Comparison of ENCODE assay signal across 1 cellular context in the genomic region with DNA sequence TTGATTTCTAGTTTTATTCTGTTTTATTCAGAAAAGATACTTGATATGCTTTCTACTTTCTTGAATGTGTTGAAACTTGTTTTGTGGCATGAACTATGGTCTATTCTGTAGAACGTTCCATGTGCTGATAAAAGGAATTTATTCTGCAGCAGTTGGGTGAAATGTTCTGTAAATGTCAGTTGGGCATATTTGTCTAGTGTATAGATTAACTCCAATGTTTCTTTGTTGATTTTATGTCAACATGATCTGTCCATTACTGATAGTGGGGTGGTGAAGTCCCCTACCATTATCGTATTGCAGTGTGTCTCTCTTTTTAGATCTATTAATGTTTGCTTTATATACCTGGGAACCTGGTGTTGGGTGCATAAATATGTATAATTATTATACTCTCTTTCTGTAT.
TF ChIP-seq lines count a peak whose summit lies in the region.

No MANE protein-coding gene starts in this region.

TF ChIP-seq in HepG2, 621 proteins besides CTCF, POLR2A, EP300 and RAD21 (continued from another document and continues in another):
- TF ChIP-seq, protein P1, sequence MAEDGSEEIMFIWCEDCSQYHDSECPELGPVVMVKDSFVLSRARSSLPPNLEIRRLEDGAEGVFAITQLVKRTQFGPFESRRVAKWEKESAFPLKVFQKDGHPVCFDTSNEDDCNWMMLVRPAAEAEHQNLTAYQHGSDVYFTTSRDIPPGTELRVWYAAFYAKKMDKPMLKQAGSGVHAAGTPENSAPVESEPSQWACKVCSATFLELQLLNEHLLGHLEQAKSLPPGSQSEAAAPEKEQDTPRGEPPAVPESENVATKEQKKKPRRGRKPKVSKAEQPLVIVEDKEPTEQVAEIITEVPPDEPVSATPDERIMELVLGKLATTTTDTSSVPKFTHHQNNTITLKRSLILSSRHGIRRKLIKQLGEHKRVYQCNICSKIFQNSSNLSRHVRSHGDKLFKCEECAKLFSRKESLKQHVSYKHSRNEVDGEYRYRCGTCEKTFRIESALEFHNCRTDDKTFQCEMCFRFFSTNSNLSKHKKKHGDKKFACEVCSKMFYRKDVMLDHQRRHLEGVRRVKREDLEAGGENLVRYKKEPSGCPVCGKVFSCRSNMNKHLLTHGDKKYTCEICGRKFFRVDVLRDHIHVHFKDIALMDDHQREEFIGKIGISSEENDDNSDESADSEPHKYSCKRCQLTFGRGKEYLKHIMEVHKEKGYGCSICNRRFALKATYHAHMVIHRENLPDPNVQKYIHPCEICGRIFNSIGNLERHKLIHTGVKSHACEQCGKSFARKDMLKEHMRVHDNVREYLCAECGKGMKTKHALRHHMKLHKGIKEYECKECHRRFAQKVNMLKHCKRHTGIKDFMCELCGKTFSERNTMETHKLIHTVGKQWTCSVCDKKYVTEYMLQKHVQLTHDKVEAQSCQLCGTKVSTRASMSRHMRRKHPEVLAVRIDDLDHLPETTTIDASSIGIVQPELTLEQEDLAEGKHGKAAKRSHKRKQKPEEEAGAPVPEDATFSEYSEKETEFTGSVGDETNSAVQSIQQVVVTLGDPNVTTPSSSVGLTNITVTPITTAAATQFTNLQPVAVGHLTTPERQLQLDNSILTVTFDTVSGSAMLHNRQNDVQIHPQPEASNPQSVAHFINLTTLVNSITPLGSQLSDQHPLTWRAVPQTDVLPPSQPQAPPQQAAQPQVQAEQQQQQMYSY (CRISPR knock-in tag; IDR thresholded peaks at IDR 0.05), result no peak
- TF ChIP-seq TARDBP (CRISPR knock-in tag; IDR thresholded peaks at IDR 0.05) (0 out of 2 replicates have a peak, but pooled peaks have one; percentile 56), PHF5A (CRISPR knock-in tag; IDR thresholded peaks at IDR 0.05; ENCODE audit: low read depth, unreplicated experiment) (no peak), ZBTB42 (CRISPR knock-in tag; IDR thresholded peaks at IDR 0.05) (no peak), FOXA1 (IDR thresholded peaks at IDR 0.05) (peak; percentile 90), FOXA1 (CRISPR knock-in tag; IDR thresholded peaks at IDR 0.05) (peak; percentile 89), ONECUT2 (CRISPR knock-in tag; IDR thresholded peaks at IDR 0.05) (peak; percentile 65), ZNF253 (CRISPR knock-in tag; IDR thresholded peaks at IDR 0.05; ENCODE audit: borderline replicate concordance) (no peak), ZNF121 (CRISPR knock-in tag; IDR thresholded peaks at IDR 0.05) (no peak), NR2C2 (CRISPR knock-in tag; IDR thresholded peaks at IDR 0.05; ENCODE audit: borderline replicate concordance) (no peak), TEAD3 (CRISPR knock-in tag; optimal IDR thresholded peaks at IDR 0.05; ENCODE audit: borderline replicate concordance) (no peak), SOX6 (IDR thresholded peaks at IDR 0.05) (no peak), SOX6 (CRISPR knock-in tag; IDR thresholded peaks at IDR 0.05) (peak; percentile 12; the same call in 1 of the 2 replicates), HMG20A (CRISPR knock-in tag; IDR thresholded peaks at IDR 0.05; ENCODE audit: borderline replicate concordance) (no peak), PRPF4 (IDR thresholded peaks at IDR 0.05; ENCODE audit: low read depth, low read length, poor library complexity, severe bottlenecking) (no peak), NCOA2 (CRISPR knock-in tag; IDR thresholded peaks at IDR 0.05) (peak; percentile 23; the same call in 1 of the 2 replicates), ZNF709 (CRISPR knock-in tag; IDR thresholded peaks at IDR 0.05) (no peak), SRSF9 (IDR thresholded peaks at IDR 0.05; ENCODE audit: borderline replicate concordance, insufficient read depth, low read depth, low read length, poor library complexity, severe bottlenecking) (no peak), RXRA (CRISPR knock-in tag; IDR thresholded peaks at IDR 0.05) (no peak), ZNF343 (CRISPR knock-in tag; IDR thresholded peaks at IDR 0.05) (no peak), ZNF160 (CRISPR knock-in tag; IDR thresholded peaks at IDR 0.05) (no peak), ZSCAN12 (CRISPR knock-in tag; IDR thresholded peaks at IDR 0.05) (no peak), RFXAP (CRISPR knock-in tag; IDR thresholded peaks at IDR 0.05; ENCODE audit: borderline replicate concordance) (no peak), ZNF263 (CRISPR knock-in tag; IDR thresholded peaks at IDR 0.05) (no peak), ISL2 (CRISPR knock-in tag; IDR thresholded peaks at IDR 0.05) (peak; percentile 76), HNF4A (CRISPR knock-in tag; IDR thresholded peaks at IDR 0.05) (peak; percentile 67), ZNF549 (CRISPR knock-in tag; IDR thresholded peaks at IDR 0.05) (no peak), HDAC2 (CRISPR knock-in tag; IDR thresholded peaks at IDR 0.05) (0 out of 2 replicates have a peak, but pooled peaks have one; percentile 13), ZFP82 (CRISPR knock-in tag; IDR thresholded peaks at IDR 0.05; ENCODE audit: borderline replicate concordance) (no peak), SRY (CRISPR knock-in tag; IDR thresholded peaks at IDR 0.05) (no peak), ZNF879 (CRISPR knock-in tag; IDR thresholded peaks at IDR 0.05) (no peak), PTBP1 (IDR thresholded peaks at IDR 0.05; ENCODE audit: low read depth, low read length, poor library complexity, severe bottlenecking) (no peak), CHD4 (IDR thresholded peaks at IDR 0.05; ENCODE audit: borderline replicate concordance, low read length) (no peak), RBAK (CRISPR knock-in tag; IDR thresholded peaks at IDR 0.05) (no peak), KDM1A (CRISPR knock-in tag; IDR thresholded peaks at IDR 0.05) (no peak), MATR3 (CRISPR knock-in tag; IDR thresholded peaks at IDR 0.05) (no peak), ZBTB20 (CRISPR knock-in tag; IDR thresholded peaks at IDR 0.05; ENCODE audit: borderline replicate concordance, low read depth) (peak; percentile 64; the same call in 1 of the 2 replicates), POLR2G (IDR thresholded peaks at IDR 0.05; ENCODE audit: low read depth, low read length) (no peak), DNMT3B (CRISPR knock-in tag; conservative IDR thresholded peaks at IDR 0.05) (no peak), ZNF788 (CRISPR knock-in tag; IDR thresholded peaks at IDR 0.05; ENCODE audit: borderline replicate concordance) (no peak), ZNF564 (CRISPR knock-in tag; IDR thresholded peaks at IDR 0.05) (no peak), GTF3A (CRISPR knock-in tag; conservative IDR thresholded peaks at IDR 0.05) (no peak), FOXJ3 (CRISPR knock-in tag; IDR thresholded peaks at IDR 0.05; ENCODE audit: borderline replicate concordance) (peak; percentile 81; the same call in 1 of the 2 replicates)
- TF ChIP-seq, protein P2, sequence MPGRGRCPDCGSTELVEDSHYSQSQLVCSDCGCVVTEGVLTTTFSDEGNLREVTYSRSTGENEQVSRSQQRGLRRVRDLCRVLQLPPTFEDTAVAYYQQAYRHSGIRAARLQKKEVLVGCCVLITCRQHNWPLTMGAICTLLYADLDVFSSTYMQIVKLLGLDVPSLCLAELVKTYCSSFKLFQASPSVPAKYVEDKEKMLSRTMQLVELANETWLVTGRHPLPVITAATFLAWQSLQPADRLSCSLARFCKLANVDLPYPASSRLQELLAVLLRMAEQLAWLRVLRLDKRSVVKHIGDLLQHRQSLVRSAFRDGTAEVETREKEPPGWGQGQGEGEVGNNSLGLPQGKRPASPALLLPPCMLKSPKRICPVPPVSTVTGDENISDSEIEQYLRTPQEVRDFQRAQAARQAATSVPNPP (CRISPR knock-in tag; IDR thresholded peaks at IDR 0.05), result no peak
- TF ChIP-seq, protein P3, sequence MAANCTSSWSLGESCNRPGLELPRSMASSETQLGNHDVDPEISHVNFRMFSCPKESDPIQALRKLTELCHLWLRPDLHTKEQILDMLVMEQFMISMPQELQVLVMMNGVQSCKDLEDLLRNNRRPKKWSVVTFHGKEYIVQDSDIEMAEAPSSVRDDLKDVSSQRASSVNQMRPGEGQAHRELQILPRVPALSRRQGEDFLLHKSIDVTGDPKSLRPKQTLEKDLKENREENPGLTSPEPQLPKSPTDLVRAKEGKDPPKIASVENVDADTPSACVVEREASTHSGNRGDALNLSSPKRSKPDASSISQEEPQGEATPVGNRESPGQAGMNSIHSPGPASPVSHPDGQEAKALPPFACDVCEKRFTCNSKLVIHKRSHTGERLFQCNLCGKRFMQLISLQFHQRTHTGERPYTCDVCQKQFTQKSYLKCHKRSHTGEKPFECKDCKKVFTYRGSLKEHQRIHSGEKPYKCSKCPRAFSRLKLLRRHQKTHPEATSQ (CRISPR knock-in tag; IDR thresholded peaks at IDR 0.05; ENCODE audit: borderline replicate concordance), result peak; percentile 58; the same call in 1 of the 2 replicates
- TF ChIP-seq, protein P4, sequence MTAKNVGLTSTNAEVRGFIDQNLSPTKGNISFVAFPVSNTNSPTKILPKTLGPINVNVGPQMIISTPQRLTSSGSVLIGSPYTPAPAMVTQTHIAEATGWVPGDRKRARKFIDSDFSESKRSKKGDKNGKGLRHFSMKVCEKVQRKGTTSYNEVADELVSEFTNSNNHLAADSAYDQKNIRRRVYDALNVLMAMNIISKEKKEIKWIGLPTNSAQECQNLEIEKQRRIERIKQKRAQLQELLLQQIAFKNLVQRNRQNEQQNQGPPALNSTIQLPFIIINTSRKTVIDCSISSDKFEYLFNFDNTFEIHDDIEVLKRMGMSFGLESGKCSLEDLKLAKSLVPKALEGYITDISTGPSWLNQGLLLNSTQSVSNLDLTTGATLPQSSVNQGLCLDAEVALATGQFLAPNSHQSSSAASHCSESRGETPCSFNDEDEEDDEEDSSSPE (CRISPR knock-in tag; IDR thresholded peaks at IDR 0.05), result no peak
- TF ChIP-seq, protein P5, sequence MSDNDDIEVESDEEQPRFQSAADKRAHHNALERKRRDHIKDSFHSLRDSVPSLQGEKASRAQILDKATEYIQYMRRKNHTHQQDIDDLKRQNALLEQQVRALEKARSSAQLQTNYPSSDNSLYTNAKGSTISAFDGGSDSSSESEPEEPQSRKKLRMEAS (IDR thresholded peaks at IDR 0.05), result 0 out of 2 replicates have a peak, but pooled peaks have one; percentile 16
- TF ChIP-seq, protein P6, sequence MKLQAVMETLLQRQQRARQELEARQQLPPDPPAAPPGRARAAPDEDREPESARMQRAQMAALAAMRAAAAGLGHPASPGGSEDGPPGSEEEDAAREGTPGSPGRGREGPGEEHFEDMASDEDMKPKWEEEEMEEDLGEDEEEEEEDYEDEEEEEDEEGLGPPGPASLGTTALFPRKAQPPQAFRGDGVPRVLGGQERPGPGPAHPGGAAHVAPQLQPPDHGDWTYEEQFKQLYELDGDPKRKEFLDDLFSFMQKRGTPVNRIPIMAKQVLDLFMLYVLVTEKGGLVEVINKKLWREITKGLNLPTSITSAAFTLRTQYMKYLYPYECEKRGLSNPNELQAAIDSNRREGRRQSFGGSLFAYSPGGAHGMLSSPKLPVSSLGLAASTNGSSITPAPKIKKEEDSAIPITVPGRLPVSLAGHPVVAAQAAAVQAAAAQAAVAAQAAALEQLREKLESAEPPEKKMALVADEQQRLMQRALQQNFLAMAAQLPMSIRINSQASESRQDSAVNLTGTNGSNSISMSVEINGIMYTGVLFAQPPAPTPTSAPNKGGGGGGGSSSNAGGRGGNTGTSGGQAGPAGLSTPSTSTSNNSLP (IDR thresholded peaks at IDR 0.05; ENCODE audit: low read depth, low read length), result peak; percentile 92
- TF ChIP-seq, protein P7, sequence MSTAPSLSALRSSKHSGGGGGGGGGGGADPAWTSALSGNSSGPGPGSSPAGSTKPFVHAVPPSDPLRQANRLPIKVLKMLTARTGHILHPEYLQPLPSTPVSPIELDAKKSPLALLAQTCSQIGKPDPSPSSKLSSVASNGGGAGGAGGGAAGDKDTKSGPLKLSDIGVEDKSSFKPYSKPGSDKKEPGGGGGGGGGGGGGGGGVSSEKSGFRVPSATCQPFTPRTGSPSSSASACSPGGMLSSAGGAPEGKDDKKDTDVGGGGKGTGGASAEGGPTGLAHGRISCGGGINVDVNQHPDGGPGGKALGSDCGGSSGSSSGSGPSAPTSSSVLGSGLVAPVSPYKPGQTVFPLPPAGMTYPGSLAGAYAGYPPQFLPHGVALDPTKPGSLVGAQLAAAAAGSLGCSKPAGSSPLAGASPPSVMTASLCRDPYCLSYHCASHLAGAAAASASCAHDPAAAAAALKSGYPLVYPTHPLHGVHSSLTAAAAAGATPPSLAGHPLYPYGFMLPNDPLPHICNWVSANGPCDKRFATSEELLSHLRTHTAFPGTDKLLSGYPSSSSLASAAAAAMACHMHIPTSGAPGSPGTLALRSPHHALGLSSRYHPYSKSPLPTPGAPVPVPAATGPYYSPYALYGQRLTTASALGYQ (CRISPR knock-in tag; IDR thresholded peaks at IDR 0.05), result 0 out of 2 replicates have a peak, but pooled peaks have one; percentile 31
- TF ChIP-seq, protein P8, sequence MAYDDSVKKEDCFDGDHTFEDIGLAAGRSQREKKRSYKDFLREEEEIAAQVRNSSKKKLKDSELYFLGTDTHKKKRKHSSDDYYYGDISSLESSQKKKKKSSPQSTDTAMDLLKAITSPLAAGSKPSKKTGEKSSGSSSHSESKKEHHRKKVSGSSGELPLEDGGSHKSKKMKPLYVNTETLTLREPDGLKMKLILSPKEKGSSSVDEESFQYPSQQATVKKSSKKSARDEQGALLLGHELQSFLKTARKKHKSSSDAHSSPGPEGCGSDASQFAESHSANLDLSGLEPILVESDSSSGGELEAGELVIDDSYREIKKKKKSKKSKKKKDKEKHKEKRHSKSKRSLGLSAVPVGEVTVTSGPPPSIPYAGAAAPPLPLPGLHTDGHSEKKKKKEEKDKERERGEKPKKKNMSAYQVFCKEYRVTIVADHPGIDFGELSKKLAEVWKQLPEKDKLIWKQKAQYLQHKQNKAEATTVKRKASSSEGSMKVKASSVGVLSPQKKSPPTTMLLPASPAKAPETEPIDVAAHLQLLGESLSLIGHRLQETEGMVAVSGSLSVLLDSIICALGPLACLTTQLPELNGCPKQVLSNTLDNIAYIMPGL (CRISPR knock-in tag; IDR thresholded peaks at IDR 0.05; ENCODE audit: borderline replicate concordance in 1 of 2, low read depth in 1 of 2), result no peak
- TF ChIP-seq, protein P9, sequence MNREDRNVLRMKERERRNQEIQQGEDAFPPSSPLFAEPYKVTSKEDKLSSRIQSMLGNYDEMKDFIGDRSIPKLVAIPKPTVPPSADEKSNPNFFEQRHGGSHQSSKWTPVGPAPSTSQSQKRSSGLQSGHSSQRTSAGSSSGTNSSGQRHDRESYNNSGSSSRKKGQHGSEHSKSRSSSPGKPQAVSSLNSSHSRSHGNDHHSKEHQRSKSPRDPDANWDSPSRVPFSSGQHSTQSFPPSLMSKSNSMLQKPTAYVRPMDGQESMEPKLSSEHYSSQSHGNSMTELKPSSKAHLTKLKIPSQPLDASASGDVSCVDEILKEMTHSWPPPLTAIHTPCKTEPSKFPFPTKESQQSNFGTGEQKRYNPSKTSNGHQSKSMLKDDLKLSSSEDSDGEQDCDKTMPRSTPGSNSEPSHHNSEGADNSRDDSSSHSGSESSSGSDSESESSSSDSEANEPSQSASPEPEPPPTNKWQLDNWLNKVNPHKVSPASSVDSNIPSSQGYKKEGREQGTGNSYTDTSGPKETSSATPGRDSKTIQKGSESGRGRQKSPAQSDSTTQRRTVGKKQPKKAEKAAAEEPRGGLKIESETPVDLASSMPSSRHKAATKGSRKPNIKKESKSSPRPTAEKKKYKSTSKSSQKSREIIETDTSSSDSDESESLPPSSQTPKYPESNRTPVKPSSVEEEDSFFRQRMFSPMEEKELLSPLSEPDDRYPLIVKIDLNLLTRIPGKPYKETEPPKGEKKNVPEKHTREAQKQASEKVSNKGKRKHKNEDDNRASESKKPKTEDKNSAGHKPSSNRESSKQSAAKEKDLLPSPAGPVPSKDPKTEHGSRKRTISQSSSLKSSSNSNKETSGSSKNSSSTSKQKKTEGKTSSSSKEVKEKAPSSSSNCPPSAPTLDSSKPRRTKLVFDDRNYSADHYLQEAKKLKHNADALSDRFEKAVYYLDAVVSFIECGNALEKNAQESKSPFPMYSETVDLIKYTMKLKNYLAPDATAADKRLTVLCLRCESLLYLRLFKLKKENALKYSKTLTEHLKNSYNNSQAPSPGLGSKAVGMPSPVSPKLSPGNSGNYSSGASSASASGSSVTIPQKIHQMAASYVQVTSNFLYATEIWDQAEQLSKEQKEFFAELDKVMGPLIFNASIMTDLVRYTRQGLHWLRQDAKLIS (CRISPR knock-in tag; IDR thresholded peaks at IDR 0.05), result no peak
